1 cellular context compared by ENCODE assay signal in the genomic region with DNA sequence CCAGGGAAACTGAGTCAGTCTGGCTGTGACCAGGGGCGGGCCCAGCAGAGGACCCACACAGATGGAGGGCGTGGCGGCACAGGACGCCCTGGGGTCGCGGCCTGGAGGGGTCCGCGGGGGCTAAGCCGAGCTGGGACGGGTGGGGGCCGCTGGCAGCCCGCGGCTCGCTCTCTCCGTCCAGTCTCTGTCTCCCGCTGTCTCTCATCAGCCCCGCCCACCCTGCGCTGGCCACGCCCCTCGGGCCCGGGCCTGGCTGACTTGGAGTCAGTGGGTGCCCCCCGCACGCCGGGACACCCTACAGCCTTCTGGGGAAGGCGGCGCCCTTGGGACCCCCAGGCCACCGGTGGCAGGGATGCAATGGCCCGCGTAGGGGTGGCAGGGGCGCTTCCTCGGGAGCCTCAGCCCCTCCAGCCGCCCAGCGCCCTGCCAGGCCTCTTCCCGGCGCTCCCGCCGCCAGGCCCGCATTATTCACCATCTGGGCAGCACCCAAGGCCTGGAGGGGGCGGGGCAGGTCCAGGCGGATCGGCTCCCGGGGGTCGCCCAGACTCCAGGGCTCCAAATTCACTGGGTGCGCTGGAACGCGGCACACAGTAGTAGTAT.
A peak's percentile ranks its signal among the peaks of the same experiment; 100 is the strongest.
TF ChIP-seq lines count a peak whose summit lies in the region.

TSS of gene TBXA2R (minus strand) at position 186 of the 600 bp plus-strand sequence. CDS start 6,241 bp downstream, outside the sequence.

TF ChIP-seq in K562, 482 proteins besides CTCF, POLR2A, EP300 and RAD21 (continued from another document and continues in another):
- TF ChIP-seq ZNF511 (CRISPR knock-in tag; IDR thresholded peaks at IDR 0.05) (no peak), NEUROD1 (IDR thresholded peaks at IDR 0.05; ENCODE audit: borderline replicate concordance, low read depth, low read length, partially characterized antibody) (no peak), MEIS2 (IDR thresholded peaks at IDR 0.05; ENCODE audit: partially characterized antibody) (peak; percentile 49), CREM (IDR thresholded peaks at IDR 0.05; ENCODE audit: low read depth) (no peak), SMARCC2 (IDR thresholded peaks at IDR 0.05; ENCODE audit: low read depth) (no peak), KAT2B (IDR thresholded peaks at IDR 0.05; ENCODE audit: low read depth, low read length) (no peak), PPARD (CRISPR knock-in tag; IDR thresholded peaks at IDR 0.05) (no peak), MAFK (IDR thresholded peaks at IDR 0.05; ENCODE audit: low read length) (no peak), ZNF77 (CRISPR knock-in tag; IDR thresholded peaks at IDR 0.05) (no peak), KHSRP (IDR thresholded peaks at IDR 0.05) (no peak), BCOR (IDR thresholded peaks at IDR 0.05) (no peak), ZZZ3 (IDR thresholded peaks at IDR 0.05) (no peak), ZNF696 (CRISPR knock-in tag; conservative IDR thresholded peaks at IDR 0.05) (no peak), ZC3H8 (IDR thresholded peaks at IDR 0.05) (no peak), SNAPC5 (CRISPR knock-in tag; IDR thresholded peaks at IDR 0.05) (no peak), ZNF609 (CRISPR knock-in tag; IDR thresholded peaks at IDR 0.05; ENCODE audit: borderline replicate concordance) (no peak), NR2C1 (IDR thresholded peaks at IDR 0.05) (no peak), NR2C1 (tag; IDR thresholded peaks at IDR 0.05) (no peak), FOXK1 (CRISPR knock-in tag; IDR thresholded peaks at IDR 0.05; ENCODE audit: borderline replicate concordance) (no peak), HNRNPL (IDR thresholded peaks at IDR 0.05; ENCODE audit: low read depth, low read length) (peak; percentile 67; the same call in 1 of the 2 replicates), TCF7L2 (IDR thresholded peaks at IDR 0.05; ENCODE audit: low read depth, low read length) (no peak), ZBTB7A (IDR thresholded peaks at IDR 0.05; ENCODE audit: borderline replicate concordance, control insufficient read depth, low read depth, low read length) (peak; percentile 70; the same call in 1 of the 2 replicates), TGIF2 (CRISPR knock-in tag; IDR thresholded peaks at IDR 0.05) (no peak), ZNF583 (CRISPR knock-in tag; IDR thresholded peaks at IDR 0.05) (no peak), NFE2 (IDR thresholded peaks at IDR 0.05; ENCODE audit: low read depth) (no peak), ZNF311 (CRISPR knock-in tag; IDR thresholded peaks at IDR 0.05) (no peak), ZKSCAN8 (CRISPR knock-in tag; IDR thresholded peaks at IDR 0.05) (no peak), ZFX (CRISPR knock-in tag; IDR thresholded peaks at IDR 0.05) (peak; percentile 83), ZFP91 (CRISPR knock-in tag; IDR thresholded peaks at IDR 0.05) (no peak), NCOA1 (IDR thresholded peaks at IDR 0.05; ENCODE audit: low read depth) (no peak), SMARCB1 (IDR thresholded peaks at IDR 0.05; ENCODE audit: insufficient read length, low read depth) (no peak), SMARCE1 (IDR thresholded peaks at IDR 0.05) (no peak), AFF4 (CRISPR knock-in tag; IDR thresholded peaks at IDR 0.05) (no peak), NFATC3 (IDR thresholded peaks at IDR 0.05) (no peak), ZNF507 (tag; conservative IDR thresholded peaks at IDR 0.05) (no peak), RBM22 (IDR thresholded peaks at IDR 0.05; ENCODE audit: low read depth, low read length, poor library complexity, severe bottlenecking) (no peak), TAF1 (IDR thresholded peaks at IDR 0.05; ENCODE audit: control insufficient read depth, extremely low read depth, insufficient read depth, low read length, severe bottlenecking) (peak; percentile 41), JUND (IDR thresholded peaks at IDR 0.05; ENCODE audit: borderline replicate concordance, low read depth, low read length) (no peak), JUND (tag; IDR thresholded peaks at IDR 0.05; ENCODE audit: borderline replicate concordance, low read depth, low read length) (no peak), ARID4B (CRISPR knock-in tag; IDR thresholded peaks at IDR 0.05) (peak; percentile 65)
- TF ChIP-seq, protein P1, sequence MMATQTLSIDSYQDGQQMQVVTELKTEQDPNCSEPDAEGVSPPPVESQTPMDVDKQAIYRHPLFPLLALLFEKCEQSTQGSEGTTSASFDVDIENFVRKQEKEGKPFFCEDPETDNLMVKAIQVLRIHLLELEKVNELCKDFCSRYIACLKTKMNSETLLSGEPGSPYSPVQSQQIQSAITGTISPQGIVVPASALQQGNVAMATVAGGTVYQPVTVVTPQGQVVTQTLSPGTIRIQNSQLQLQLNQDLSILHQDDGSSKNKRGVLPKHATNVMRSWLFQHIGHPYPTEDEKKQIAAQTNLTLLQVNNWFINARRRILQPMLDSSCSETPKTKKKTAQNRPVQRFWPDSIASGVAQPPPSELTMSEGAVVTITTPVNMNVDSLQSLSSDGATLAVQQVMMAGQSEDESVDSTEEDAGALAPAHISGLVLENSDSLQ (IDR thresholded peaks at IDR 0.05): peak; percentile 78
- TF ChIP-seq, protein P2, sequence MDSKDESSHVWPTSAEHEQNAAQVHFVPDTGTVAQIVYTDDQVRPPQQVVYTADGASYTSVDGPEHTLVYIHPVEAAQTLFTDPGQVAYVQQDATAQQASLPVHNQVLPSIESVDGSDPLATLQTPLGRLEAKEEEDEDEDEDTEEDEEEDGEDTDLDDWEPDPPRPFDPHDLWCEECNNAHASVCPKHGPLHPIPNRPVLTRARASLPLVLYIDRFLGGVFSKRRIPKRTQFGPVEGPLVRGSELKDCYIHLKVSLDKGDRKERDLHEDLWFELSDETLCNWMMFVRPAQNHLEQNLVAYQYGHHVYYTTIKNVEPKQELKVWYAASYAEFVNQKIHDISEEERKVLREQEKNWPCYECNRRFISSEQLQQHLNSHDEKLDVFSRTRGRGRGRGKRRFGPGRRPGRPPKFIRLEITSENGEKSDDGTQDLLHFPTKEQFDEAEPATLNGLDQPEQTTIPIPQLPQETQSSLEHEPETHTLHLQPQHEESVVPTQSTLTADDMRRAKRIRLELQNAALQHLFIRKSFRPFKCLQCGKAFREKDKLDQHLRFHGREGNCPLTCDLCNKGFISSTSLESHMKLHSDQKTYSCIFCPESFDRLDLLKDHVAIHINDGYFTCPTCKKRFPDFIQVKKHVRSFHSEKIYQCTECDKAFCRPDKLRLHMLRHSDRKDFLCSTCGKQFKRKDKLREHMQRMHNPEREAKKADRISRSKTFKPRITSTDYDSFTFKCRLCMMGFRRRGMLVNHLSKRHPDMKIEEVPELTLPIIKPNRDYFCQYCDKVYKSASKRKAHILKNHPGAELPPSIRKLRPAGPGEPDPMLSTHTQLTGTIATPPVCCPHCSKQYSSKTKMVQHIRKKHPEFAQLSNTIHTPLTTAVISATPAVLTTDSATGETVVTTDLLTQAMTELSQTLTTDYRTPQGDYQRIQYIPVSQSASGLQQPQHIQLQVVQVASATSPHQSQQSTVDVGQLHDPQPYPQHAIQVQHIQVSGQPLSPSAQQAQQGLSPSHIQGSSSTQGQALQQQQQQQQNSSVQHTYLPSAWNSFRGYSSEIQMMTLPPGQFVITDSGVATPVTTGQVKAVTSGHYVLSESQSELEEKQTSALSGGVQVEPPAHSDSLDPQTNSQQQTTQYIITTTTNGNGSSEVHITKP (IDR thresholded peaks at IDR 0.05; ENCODE audit: partially characterized antibody): peak; percentile 50
